7 cellular contexts compared by ENCODE assay signal in the genomic region with DNA sequence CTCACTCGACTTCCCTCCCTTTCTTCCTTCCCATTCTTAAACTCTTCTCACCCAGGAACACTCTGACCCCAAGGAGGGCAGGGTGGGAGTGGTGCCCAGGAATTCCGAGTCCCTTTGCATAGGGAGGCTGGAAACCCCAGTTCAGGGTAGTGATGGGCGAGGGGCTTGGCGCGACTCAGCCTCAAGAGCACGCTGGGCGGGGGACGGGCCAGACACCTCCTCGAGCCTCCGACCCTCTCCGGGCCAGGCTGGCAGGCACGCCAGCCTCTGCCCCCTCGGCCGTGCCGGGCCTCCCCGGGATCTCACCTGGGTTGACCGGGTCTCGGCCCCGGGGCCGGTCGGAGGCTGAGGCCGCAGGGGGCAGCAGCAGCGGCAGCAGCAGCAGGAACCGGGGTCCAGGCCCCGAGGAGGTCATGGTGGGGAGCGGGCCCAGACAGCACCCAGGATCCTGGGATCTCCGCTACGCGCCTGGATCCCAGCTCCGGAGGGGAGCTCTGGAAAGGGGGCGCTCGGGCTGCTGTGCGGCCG. TPM values are rescaled to one million over a fixed set of nuclear protein-coding genes. Genes with fewer than 3 reads are reported as not detected.
A peak's percentile ranks its signal among the peaks of the same experiment; 100 is the strongest.
DNase-seq lines count a peak whose midpoint lies in the region; ATAC-seq and TF ChIP-seq lines count a peak whose summit lies in the region.

No MANE protein-coding gene starts in this region.

- WGBS in ovary, 3 donors, result 0 to 1% (median 1%) methylated on average over 26 to 34 of the region's 34 CpGs

- H3K27me3 ChIP-seq in RWPE2 (ENCODE audit: insufficient read depth, poor library complexity, severe bottlenecking) (no peaks in the 10 kb centered on the region), ovary (no peaks in the 10 kb centered on the region)

- TF ChIP-seq CTCF in RWPE2 (IDR thresholded peaks at IDR 0.05; ENCODE audit: poor library complexity, severe bottlenecking), result no peak
- TF ChIP-seq CTCF in ovary (IDR thresholded peaks at IDR 0.05), result no peak

- no peak for TF ChIP-seq POLR2A in ovary (IDR thresholded peaks at IDR 0.05)

- H3K27ac ChIP-seq in RWPE2 (ENCODE audit: poor library complexity, severe bottlenecking) (peak overlapping the region; percentile 79), ovary (peak overlapping the region; percentile 22 to 85)

- intact Hi-C loops in ovary (cut with DNase I), result no loop called here

- no peaks in the 10 kb centered on the region for H3K9me3 ChIP-seq in RWPE2 (ENCODE audit: severe bottlenecking)
- H3K9me3 ChIP-seq in ovary, result no peaks in the 10 kb centered on the region

- peak overlapping the region; percentile 50 for H3K4me3 ChIP-seq in RWPE2 (ENCODE audit: severe bottlenecking)
- peak overlapping the region; percentile 86 for H3K4me3 ChIP-seq in ovary

- H3K36me3 ChIP-seq in RWPE2 (ENCODE audit: low read depth), result peaks cover 28% of the 10 kb centered on the region
- no peaks in the 10 kb centered on the region for H3K36me3 ChIP-seq in ovary

- TF ChIP-seq EP300 in ovary (IDR thresholded peaks at IDR 0.05), result no peak

- DNase-seq in RWPE2 (ENCODE audit: low spot score), result no peak
- peak in 3 of 5 donors; percentile 23 to 58 (median 46) for DNase-seq in ovary
- DNase-seq in kidney glomerular epithelial cell (lab: John Stamatoyannopoulos, UW), result no peak
- DNase-seq in stimulated activated CD4-positive, alpha-beta T cell treated with anti-CD3 and anti-CD28 coated beads, Interleukin-4, amount 100 ng/mL, for 1 hour, result no peak

- peak; percentile 12 for ATAC-seq in GM18520 (IDR thresholded peaks at IDR 0.05; ENCODE audit: unreplicated experiment)
- peak; percentile 19 for ATAC-seq in HG02610 (IDR thresholded peaks at IDR 0.05; ENCODE audit: unreplicated experiment)
- ATAC-seq in RWPE2 (ENCODE audit: low read depth), result peak; percentile 5
- peak; percentile 7 for ATAC-seq in esophagus mucosa

- no peaks in the 10 kb centered on the region for H3K4me1 ChIP-seq in RWPE2 (ENCODE audit: insufficient read depth, poor library complexity, severe bottlenecking)
- peaks cover 12% of the 10 kb centered on the region for H3K4me1 ChIP-seq in ovary (ENCODE audit: insufficient read depth)

RNA-seq across cellular contexts. Expression of a gene that starts 0.5 kb away (rescaled TPM):
- 10.6 TPM for total RNA-seq in esophagus mucosa
- 10 to 100 TPM; 14.2 to 51.9 (median 38.5) TPM for total RNA-seq in ovary
- 10 to 100 TPM; 27.0 to 41.5 TPM for polyA plus RNA-seq in ovary

RNA-seq across cellular contexts. Expression of a gene that starts 1.0 kb away (rescaled TPM):
- total RNA-seq in esophagus mucosa (53.8 TPM), ovary (10 to 100 TPM; 36.2 to 84.4 (median 43.5) TPM)
- 10 to 100 TPM; 27.6 to 59.7 TPM for polyA plus RNA-seq in ovary

RNA-seq across cellular contexts. Expression of a gene that starts 16.1 kb away (rescaled TPM):
- not detected for total RNA-seq in esophagus mucosa
- under 1 TPM in 1 of 7 donors, not detected in 6; 0.24 TPM for total RNA-seq in ovary
- not detected for polyA plus RNA-seq in ovary

RNA-seq across cellular contexts. Expression of a gene that starts 20.7 kb away (rescaled TPM):
- total RNA-seq in esophagus mucosa (2.9 TPM), ovary (100 to 1,000 TPM in 1 of 7 donors, 10 to 100 TPM in 4, 1 to 10 TPM in 2; 9.0 to 225 (median 11.7) TPM)
- 10 to 100 TPM in 1 of 2 donors, 1 to 10 TPM in 1; 3.6 to 14.6 TPM for polyA plus RNA-seq in ovary

RNA-seq across cellular contexts. Expression of a gene that starts 28.0 kb away (rescaled TPM):
- 143 TPM for total RNA-seq in esophagus mucosa
- 100 to 1,000 TPM; 146 to 262 (median 178) TPM for total RNA-seq in ovary
- polyA plus RNA-seq in ovary, result 100 to 1,000 TPM in 1 of 2 donors, 10 to 100 TPM in 1; 83.2 to 234 TPM

Comparison
In these comparisons a context has a peak if more than half of its experiments do, and no peak if none do; other contexts are left out.
1. DNase-seq: peak in ovary (3 of 5); none in RWPE2 (single experiment), kidney glomerular epithelial cell (single experiment) and stimulated activated CD4-positive, alpha-beta T cell treated with anti-CD3 and anti-CD28 coated beads, Interleukin-4, amount 100 ng/mL, for 1 hour (single experiment).
2. Peak in every context shown above with its lines, with median percentiles within 50 percentile points of each other: ATAC-seq.